In the genomic region with DNA sequence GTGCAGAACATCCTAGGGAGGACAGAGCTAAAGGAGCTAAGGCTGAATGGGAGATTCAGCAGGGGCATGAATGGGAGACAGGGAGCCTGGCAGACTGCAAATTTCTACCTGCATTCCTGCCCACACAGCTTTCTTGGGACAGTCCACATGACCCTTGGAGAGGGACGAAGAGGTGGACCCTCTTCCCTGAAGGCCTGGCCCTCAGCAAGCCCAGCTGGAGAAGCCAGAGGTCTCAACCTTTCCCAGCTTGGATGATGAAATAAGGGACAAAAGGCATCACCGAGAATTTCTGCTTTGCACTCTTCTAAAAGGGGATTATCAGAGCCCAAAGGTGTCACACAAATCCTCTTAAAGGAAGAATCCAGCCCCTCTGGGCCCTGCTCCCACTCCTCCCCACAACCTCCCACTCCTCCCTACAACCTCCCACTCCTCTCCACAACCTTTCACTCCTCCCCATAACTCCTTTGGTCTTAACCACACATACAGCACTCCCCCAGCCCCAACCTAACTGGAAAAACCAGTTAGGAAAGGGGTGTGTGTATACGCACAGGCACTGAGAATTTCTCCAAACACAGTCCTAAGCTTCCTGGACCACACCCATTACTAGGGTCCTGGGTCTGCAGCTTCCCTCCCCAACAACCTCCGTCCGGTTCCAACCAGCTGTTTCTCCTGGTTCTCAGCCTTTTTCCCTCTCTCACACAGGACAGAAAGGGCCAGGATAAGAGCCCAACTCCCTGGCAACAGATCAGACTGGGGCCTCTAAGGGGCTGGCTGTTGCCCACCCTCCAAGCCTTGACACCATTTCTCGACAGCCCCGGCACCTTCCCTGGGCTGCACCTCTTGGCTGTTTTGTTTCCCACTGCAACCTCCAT, we compare ENCODE assay signal across 10 cellular contexts. TPM values are rescaled to one million over a fixed set of nuclear protein-coding genes. Genes with fewer than 3 reads are reported as not detected.
DNase-seq lines count a peak whose midpoint lies in the region; ATAC-seq and TF ChIP-seq lines count a peak whose summit lies in the region.
"Had no signal": no experiment of that assay in that cellular context is flagged by ENCODE, and none has a peak within 500 bp of the region (broad histone marks: within the 10 kb centered on the region; RNA-seq: fewer than 3 reads in every experiment).

No MANE protein-coding gene starts in this region.

- POLR2A ChIA-PET in Caco-2 (lab: Charles Lee): interaction anchor here (0.5 to 1.4 kb wide), 5 partner anchors 23 to 39 kb away, joined by 3 to 7 read pairs (median 3); a partner anchor contains a TSS

- CTCF ChIA-PET in Caco-2 (lab: Charles Lee): interaction anchor here (1.1 kb wide), 1 partner anchor 238 kb away, joined by 6 read pairs; no protein-coding TSS in a partner anchor

- peak overlapping the region; percentile 86 to 94 (median 91) for H3K27ac ChIP-seq in esophagus squamous epithelium
- H3K27ac ChIP-seq in brain microvascular endothelial cell: no peak overlapping the region

- H3K4me3 ChIP-seq in Caco-2 (ENCODE audit: low read depth, low read length): no peak overlapping the region
- H3K4me3 ChIP-seq in esophagus squamous epithelium: no peak overlapping the region
- H3K4me3 ChIP-seq in brain microvascular endothelial cell (ENCODE audit: low read depth, low read length): no peak overlapping the region

- TF ChIP-seq POLR2A in esophagus squamous epithelium (IDR thresholded peaks at IDR 0.05): no peak

- H3K36me3 ChIP-seq in Caco-2 (ENCODE audit: control insufficient read depth, insufficient read depth, low read length) (no peaks in the 10 kb centered on the region), esophagus squamous epithelium (peaks cover 0 to 41% (median 0%) of the 10 kb centered on the region in 3 donors), brain microvascular endothelial cell (replicated peaks) (no peaks in the 10 kb centered on the region)

- DNase-seq in Caco-2 (peak; percentile 88 to 90), NCI-H748 treated with DMSO at 0.1 percent for 48 hours (lab: John Stamatoyannopoulos, UW) (peak; percentile 62), esophagus squamous epithelium (lab: John Stamatoyannopoulos, UW) (no peak), progenitor cell of endocrine pancreas (ENCODE audit: low spot score, unreplicated experiment) (peak; percentile 17), amniotic stem cell (lab: John Stamatoyannopoulos, UW) (no peak), brain microvascular endothelial cell (no peak)
- DNase-seq in activated naive CD8-positive, alpha-beta T cell treated with anti-CD3 and anti-CD28 coated beads, Interleukin-2, amount 50 U/mL, for 24 hours: no peak
- DNase-seq: CD4-positive, alpha-beta T cell; OCI-M1 had no signal

- H3K9me3 ChIP-seq in Caco-2 (no peaks in the 10 kb centered on the region), esophagus squamous epithelium (no peaks in the 10 kb centered on the region)

- peak overlapping the region; percentile 90 for H3K27ac Mint-ChIP-seq in Caco-2 (ENCODE audit: unreplicated experiment)
- H3K27ac Mint-ChIP-seq in progenitor cell of endocrine pancreas: peak overlapping the region; percentile 93
- H3K27ac Mint-ChIP-seq in activated naive CD8-positive, alpha-beta T cell treated with anti-CD3 and anti-CD28 coated beads, Interleukin-2, amount 50 U/mL, for 24 hours: no peak overlapping the region
- H3K27ac Mint-ChIP-seq: CD4-positive, alpha-beta T cell had no signal

- H3K9me3 Mint-ChIP-seq in Caco-2 (ENCODE audit: unreplicated experiment) (no peaks in the 10 kb centered on the region), progenitor cell of endocrine pancreas (ENCODE audit: low read depth) (no peaks in the 10 kb centered on the region)
- H3K9me3 Mint-ChIP-seq in activated naive CD8-positive, alpha-beta T cell treated with anti-CD3 and anti-CD28 coated beads, Interleukin-2, amount 50 U/mL, for 24 hours: no peaks in the 10 kb centered on the region
- H3K9me3 Mint-ChIP-seq: CD4-positive, alpha-beta T cell had no signal

- H3K27me3 ChIP-seq in Caco-2 (replicated peaks; ENCODE audit: control insufficient read depth, insufficient read depth, low read length) (no peaks in the 10 kb centered on the region), esophagus squamous epithelium (no peaks in the 10 kb centered on the region), brain microvascular endothelial cell (replicated peaks) (no peaks in the 10 kb centered on the region)

- BruUV-seq in Caco-2 (replicated peaks; lab: Mats Ljungman, UMichigan): TSS peak; percentile 77

- H3K36me3 Mint-ChIP-seq in Caco-2 (ENCODE audit: insufficient read depth, unreplicated experiment): peaks cover 53% of the 10 kb centered on the region
- H3K36me3 Mint-ChIP-seq in progenitor cell of endocrine pancreas (ENCODE audit: insufficient read depth): peaks cover 17% of the 10 kb centered on the region
- no peaks in the 10 kb centered on the region for H3K36me3 Mint-ChIP-seq in activated naive CD8-positive, alpha-beta T cell treated with anti-CD3 and anti-CD28 coated beads, Interleukin-2, amount 50 U/mL, for 24 hours (ENCODE audit: low read depth)

- H3K4me1 ChIP-seq in Caco-2 (peaks cover 82% of the 10 kb centered on the region), esophagus squamous epithelium (peaks cover 50 to 79% (median 65%) of the 10 kb centered on the region in 3 donors)

- no peak for TF ChIP-seq CTCF in Caco-2 (IDR thresholded peaks at IDR 0.05; ENCODE audit: insufficient read depth in 1 of 2, low read depth in 1 of 2, low read length in 1 of 2, severe bottlenecking in 1 of 2, unreplicated experiment in 1 of 2)
- no peak for TF ChIP-seq CTCF in esophagus squamous epithelium (IDR thresholded peaks at IDR 0.05)
- no peak for TF ChIP-seq CTCF in progenitor cell of endocrine pancreas (IDR thresholded peaks at IDR 0.05; ENCODE audit: unreplicated experiment)
- no peak for TF ChIP-seq CTCF in brain microvascular endothelial cell (IDR thresholded peaks at IDR 0.05; ENCODE audit: low read depth, low read length, missing control alignments)

- 34 to 35% methylated on average over 4 to 6 of the region's 7 CpGs for WGBS in esophagus squamous epithelium, 2 donors

- in situ Hi-C loops in brain microvascular endothelial cell (cut with HindIII; ENCODE audit: low pct_ligation_motif_present, low sequenced_read_pairs): no loop called here

- H3K4me3 Mint-ChIP-seq in Caco-2 (ENCODE audit: unreplicated experiment) (peak overlapping the region; percentile 57), progenitor cell of endocrine pancreas (ENCODE audit: low read depth) (peak overlapping the region; percentile 29)
- no peak overlapping the region for H3K4me3 Mint-ChIP-seq in activated naive CD8-positive, alpha-beta T cell treated with anti-CD3 and anti-CD28 coated beads, Interleukin-2, amount 50 U/mL, for 24 hours
- H3K4me3 Mint-ChIP-seq: CD4-positive, alpha-beta T cell had no signal

- H3K27me3 Mint-ChIP-seq in Caco-2 (ENCODE audit: insufficient read depth, unreplicated experiment): no peaks in the 10 kb centered on the region
- no peaks in the 10 kb centered on the region for H3K27me3 Mint-ChIP-seq in progenitor cell of endocrine pancreas
- H3K27me3 Mint-ChIP-seq in activated naive CD8-positive, alpha-beta T cell treated with anti-CD3 and anti-CD28 coated beads, Interleukin-2, amount 50 U/mL, for 24 hours: no peaks in the 10 kb centered on the region
- H3K27me3 Mint-ChIP-seq: CD4-positive, alpha-beta T cell had no signal

- H3K4me1 Mint-ChIP-seq in Caco-2 (ENCODE audit: low read depth, unreplicated experiment) (peaks cover 62% of the 10 kb centered on the region), progenitor cell of endocrine pancreas (ENCODE audit: low read depth) (peaks cover 40% of the 10 kb centered on the region)
- H3K4me1 Mint-ChIP-seq in activated naive CD8-positive, alpha-beta T cell treated with anti-CD3 and anti-CD28 coated beads, Interleukin-2, amount 50 U/mL, for 24 hours: peaks cover 8% of the 10 kb centered on the region

- ATAC-seq in GM21447 (IDR thresholded peaks at IDR 0.05; ENCODE audit: unreplicated experiment): no peak
- ATAC-seq in activated naive CD8-positive, alpha-beta T cell treated with anti-CD3 and anti-CD28 coated beads, Interleukin-2, amount 50 U/mL, for 24 hours: no peak

- intact Hi-C loops in Caco-2 (cut with micrococcal nuclease; ENCODE audit: unreplicated experiment) (loop anchor here (1.0 kb wide), 5 partner anchors 23 to 74 kb away; no protein-coding TSS in a partner anchor), esophagus squamous epithelium (cut with DNase I) (no loop called here)

RNA-seq across cellular contexts. Expression of a gene that starts 38.5 kb away (rescaled TPM):
- 1,008 and 1,047 TPM in 2 replicates for total RNA-seq in Caco-2 (2022)
- total RNA-seq in esophagus squamous epithelium: 1,000 to 10,000 TPM in 3 of 4 donors, 100 to 1,000 TPM in 1; 921 to 1,566 (median 1,106) TPM
- 731 and 748 TPM in 2 replicates for total RNA-seq in progenitor cell of endocrine pancreas

RNA-seq across cellular contexts. Expression of a gene that starts 38.6 kb away (rescaled TPM):
- total RNA-seq in Caco-2 (2022): 18.4 and 21.1 TPM in 2 replicates
- total RNA-seq in esophagus squamous epithelium: 1 to 10 TPM; 4.5 to 5.5 (median 4.8) TPM
- 9.2 and 9.4 TPM in 2 replicates for total RNA-seq in progenitor cell of endocrine pancreas

Comparison
In these comparisons a context has a peak if more than half of its experiments do, and no peak if none do; other contexts are left out.
1. DNase-seq: peak in Caco-2 (2 of 2), NCI-H748 treated with DMSO at 0.1 percent for 48 hours (single experiment) and progenitor cell of endocrine pancreas (single experiment); none in esophagus squamous epithelium (single experiment), amniotic stem cell (single experiment), activated naive CD8-positive, alpha-beta T cell treated with anti-CD3 and anti-CD28 coated beads, Interleukin-2, amount 50 U/mL, for 24 hours (single experiment) and brain microvascular endothelial cell (single experiment).